Comparison of ENCODE assay signal across 8 cellular contexts in genomic region chr3:71581451-71581980, GRCh38. TPM values are rescaled to one million over a fixed set of nuclear protein-coding genes. Genes with fewer than 3 reads are reported as not detected.
DNase-seq lines count a peak whose midpoint lies in the region; ATAC-seq, FAIRE-seq and TF ChIP-seq lines count a peak whose summit lies in the region.

No MANE protein-coding gene starts in this region.

- no peaks in the 10 kb centered on the region for H3K9me3 ChIP-seq in HAP-1

- no peak for FAIRE-seq in bronchial epithelial cell (lab: Jason Lieb, UNC)
- no peak for FAIRE-seq in GM19239 (lab: Jason Lieb, UNC)

- H3K4me3 ChIP-seq in HAP-1, result peak overlapping the region; percentile 64
- peak overlapping the region; percentile 85 for H3K4me3 ChIP-seq in bronchial epithelial cell (ENCODE audit: low read depth, low read length)
- H3K4me3 ChIP-seq in kidney epithelial cell (ENCODE audit: low read depth, low read length), result peak overlapping the region; percentile 61

- H3K27me3 ChIP-seq in HAP-1 (ENCODE audit: low read depth) (no peaks in the 10 kb centered on the region), bronchial epithelial cell (ENCODE audit: control insufficient read depth, insufficient read depth, low read length) (no peaks in the 10 kb centered on the region), kidney epithelial cell (ENCODE audit: control insufficient read depth, insufficient read depth, low read length) (no peaks in the 10 kb centered on the region)

- TF ChIP-seq CTCF in bronchial epithelial cell (IDR thresholded peaks at IDR 0.05; ENCODE audit: insufficient read depth, low read length, severe bottlenecking) (no peak), kidney epithelial cell (IDR thresholded peaks at IDR 0.05; ENCODE audit: insufficient read depth, low read length, poor library complexity, severe bottlenecking) (no peak)

- peaks cover 39% of the 10 kb centered on the region for H3K4me1 ChIP-seq in HAP-1

- ATAC-seq in HG02852 (IDR thresholded peaks at IDR 0.05; ENCODE audit: unreplicated experiment) (no peak), HG03354 (IDR thresholded peaks at IDR 0.05; ENCODE audit: poor library complexity, severe bottlenecking, unreplicated experiment) (no peak)

- H3K36me3 ChIP-seq in HAP-1 (replicated peaks) (no peaks in the 10 kb centered on the region), bronchial epithelial cell (ENCODE audit: control insufficient read depth, insufficient read depth, low read length) (no peaks in the 10 kb centered on the region), kidney epithelial cell (ENCODE audit: control insufficient read depth, insufficient read depth, low read length) (no peaks in the 10 kb centered on the region)

- in situ Hi-C loops in HAP-1 (cut with MboI; ENCODE audit: low sequenced_read_pairs), result no loop called here

- DNase-seq in HAP-1 (ENCODE audit: low spot score in 2 of 2) (peak in 1 of 2 experiments; percentile 60), T-helper 2 cell (peak in 3 of 5 experiments; percentile 3 to 57 (median 14)), bronchial epithelial cell (ENCODE audit: low read depth) (no peak), kidney epithelial cell (ENCODE audit: low read depth) (no peak), GM19239 (ENCODE audit: insufficient read length, low spot score) (no peak)
- peak; percentile 48 to 50 for DNase-seq in stimulated activated CD4-positive, alpha-beta T cell treated with anti-CD3 and anti-CD28 coated beads, Interleukin-2, amount 100 ng/mL, for 24 hours

RNA-seq across cellular contexts. Expression of gene FOXP1, which starts 2.0 kb away (rescaled TPM):
- total RNA-seq in bronchial epithelial cell, result 33.2 and 33.3 TPM in 2 replicates
- total RNA-seq in kidney epithelial cell, result 71.3 and 75.0 TPM in 2 replicates

Comparison
In these comparisons a context has a peak if more than half of its experiments do, and no peak if none do; other contexts are left out.
1. DNase-seq: peak in T-helper 2 cell (3 of 5) and stimulated activated CD4-positive, alpha-beta T cell treated with anti-CD3 and anti-CD28 coated beads, Interleukin-2, amount 100 ng/mL, for 24 hours (2 of 2); none in bronchial epithelial cell (single experiment), kidney epithelial cell (single experiment) and GM19239 (single experiment).
2. Peak in every context shown above with its lines, with median percentiles within 50 percentile points of each other: H3K4me3 ChIP-seq.